ENCODE assay signal across 3 cellular contexts in the genomic region with DNA sequence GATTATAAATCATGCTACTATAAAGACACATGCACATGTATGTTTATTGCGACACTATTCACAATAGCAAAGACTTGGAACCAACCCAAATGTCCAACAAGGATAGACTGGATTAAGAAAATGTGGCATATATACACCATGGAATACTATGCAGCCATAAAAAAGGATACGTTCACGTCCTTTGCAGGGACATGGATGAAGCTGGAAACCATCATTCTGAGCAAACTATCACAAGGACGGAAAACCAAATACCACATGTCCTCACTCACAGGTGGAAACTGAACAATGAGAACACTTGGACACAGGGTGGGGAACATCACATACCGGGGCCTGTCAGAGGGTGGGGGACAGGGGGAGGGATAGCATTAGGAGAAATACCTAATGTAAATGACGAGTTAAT. TPM values are rescaled to one million over a fixed set of nuclear protein-coding genes. Genes with fewer than 3 reads are reported as not detected.
"Had no signal": no experiment of that assay in that cellular context is flagged by ENCODE, and none has a peak within 500 bp of the region (broad histone marks: within the 10 kb centered on the region; RNA-seq: fewer than 3 reads in every experiment).

No MANE protein-coding gene starts in this region.

RNA-seq across cellular contexts. Expression of a gene that starts 7.2 kb away (rescaled TPM):
- total RNA-seq: GM23248 had no signal
- polyA plus RNA-seq: GM23248, IgD-negative memory B cell had no signal

RNA-seq across cellular contexts. Expression of a gene that starts 58.6 kb away (rescaled TPM):
- total RNA-seq: GM23248, H4 had no signal
